Comparison of ENCODE assay signal across 14 cellular contexts in the genomic region with DNA sequence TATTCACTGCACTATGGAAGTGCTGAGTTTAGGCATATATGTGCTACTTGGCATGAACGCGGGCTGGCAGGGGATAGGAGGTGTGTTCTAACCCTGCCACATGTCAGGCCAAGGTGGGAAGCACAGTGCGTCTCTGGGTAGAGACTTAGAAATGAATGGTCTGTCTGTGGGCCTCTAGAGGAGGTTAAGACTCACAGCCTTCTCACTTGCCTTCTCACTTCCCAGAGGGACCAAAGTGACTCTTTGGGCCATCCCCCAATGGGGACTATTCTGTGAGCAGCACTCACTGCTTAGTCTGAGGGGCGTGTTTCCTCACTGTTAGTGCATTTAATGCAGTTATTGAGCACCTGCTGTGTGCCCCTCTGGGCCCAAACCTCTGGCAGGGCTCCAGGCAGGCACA. TPM values are rescaled to one million over a fixed set of nuclear protein-coding genes. Genes with fewer than 3 reads are reported as not detected.
"Had no signal": no experiment of that assay in that cellular context is flagged by ENCODE, and none has a peak within 500 bp of the region (broad histone marks: within the 10 kb centered on the region; RNA-seq: fewer than 3 reads in every experiment).

No MANE protein-coding gene starts in this region.

- H3K9me3 ChIP-seq: gastroesophageal sphincter, tibial nerve had no signal

- H3K27ac ChIP-seq: cardiac muscle cell, coronary artery, tibial nerve, VCaP had no signal

- ATAC-seq: activated CD8-positive, alpha-beta T cell treated with anti-CD3 and anti-CD28 coated beads for 36 hours; activated T-cell treated with anti-CD3 and anti-CD28 coated beads, Interleukin-2, amount 50 U/mL, for 72 hours; gastroesophageal sphincter; left ventricle myocardium superior had no signal

- H3K36me3 ChIP-seq: cardiac muscle cell, gastroesophageal sphincter, tibial nerve had no signal

- H3K4me3 ChIP-seq: cardiac muscle cell, coronary artery, gastroesophageal sphincter, tibial nerve had no signal

- H3K9me3 Mint-ChIP-seq: activated CD8-positive, alpha-beta T cell treated with anti-CD3 and anti-CD28 coated beads for 36 hours; activated T-cell treated with anti-CD3 and anti-CD28 coated beads, Interleukin-2, amount 50 U/mL, for 72 hours had no signal

- FAIRE-seq: astrocyte, keratinocyte had no signal

- H3K27ac Mint-ChIP-seq: activated CD8-positive, alpha-beta T cell treated with anti-CD3 and anti-CD28 coated beads for 36 hours; activated T-cell treated with anti-CD3 and anti-CD28 coated beads, Interleukin-2, amount 50 U/mL, for 72 hours had no signal

- DNase-seq: activated CD4-positive, alpha-beta T cell treated with anti-CD3 and anti-CD28 coated beads for 4 hours; activated CD8-positive, alpha-beta memory T cell treated with anti-CD3 and anti-CD28 coated beads, Interleukin-2, amount 50 U/mL, for 4 hours; activated CD8-positive, alpha-beta T cell treated with anti-CD3 and anti-CD28 coated beads for 36 hours; activated gamma-delta T cell treated with Interleukin-2 at 50 U/mL for 16 hours; activated T-cell treated with anti-CD3 and anti-CD28 coated beads, Interleukin-2, amount 50 U/mL, for 72 hours; effector CD8-positive, alpha-beta T cell; left ventricle myocardium superior had no signal

- H3K4me3 Mint-ChIP-seq: activated CD8-positive, alpha-beta T cell treated with anti-CD3 and anti-CD28 coated beads for 36 hours; activated T-cell treated with anti-CD3 and anti-CD28 coated beads, Interleukin-2, amount 50 U/mL, for 72 hours had no signal

RNA-seq across cellular contexts. Expression of a gene that starts 2.4 kb away (rescaled TPM):
- total RNA-seq: cardiac muscle cell, left ventricle myocardium superior had no signal
